8 cellular contexts compared by ENCODE assay signal in genomic region chr9:128818099-128818838, GRCh38. TPM values are rescaled to one million over a fixed set of nuclear protein-coding genes. Genes with fewer than 3 reads are reported as not detected.
DNase-seq lines count a peak whose midpoint lies in the region; ATAC-seq, FAIRE-seq and TF ChIP-seq lines count a peak whose summit lies in the region.

ENDOG (plus strand) TSS chr9:128818500; CDS start chr9:128818685, 185 bp downstream.

- H3K27ac Mint-ChIP-seq in natural killer cell treated with Interleukin-12 subunit alpha and Interleukin-12 subunit beta and Interleukin-15 and Interleukin-18, amount 100 ng/mL, for 72 hours, result peak within 1 kb of the TSS; percentile 47 to 82

- in situ Hi-C loops in G401 (cut with HindIII; ENCODE audit: low sequenced_read_pairs), result no loop called here

- FAIRE-seq in H54 (lab: Jason Lieb, UNC), result peak; percentile 80

- peak; percentile 91 for TF ChIP-seq POLR2A in H54 (IDR thresholded peaks at IDR 0.05; ENCODE audit: low read depth, low read length)

- peak; percentile 96 to 97 for ATAC-seq in natural killer cell treated with Interleukin-12 subunit alpha and Interleukin-12 subunit beta and Interleukin-15 and Interleukin-18, amount 100 ng/mL, for 72 hours
- peak; percentile 91 for ATAC-seq in stimulated activated naive CD8-positive, alpha-beta T cell treated with anti-CD3 and anti-CD28 coated beads, Interleukin-15, Interleukin-2, amounts not matched to agents 100 U/mL and 50 U/mL, for 24 hours

- no peaks in the 10 kb centered on the region for H3K9me3 Mint-ChIP-seq in natural killer cell treated with Interleukin-12 subunit alpha and Interleukin-12 subunit beta and Interleukin-15 and Interleukin-18, amount 100 ng/mL, for 72 hours

- H3K4me1 Mint-ChIP-seq in natural killer cell treated with Interleukin-12 subunit alpha and Interleukin-12 subunit beta and Interleukin-15 and Interleukin-18, amount 100 ng/mL, for 72 hours (ENCODE audit: low read depth in 2 of 2), result peaks cover 7 to 9% of the 10 kb centered on the region in 2 donors

- peak within 1 kb of the TSS; percentile 65 for H3K4me3 ChIP-seq in fibroblast of pulmonary artery (replicated peaks; ENCODE audit: low read depth, low read length)

- H3K27me3 Mint-ChIP-seq in natural killer cell treated with Interleukin-12 subunit alpha and Interleukin-12 subunit beta and Interleukin-15 and Interleukin-18, amount 100 ng/mL, for 72 hours, result no peaks in the 10 kb centered on the region

- DNase-seq in G401 (ENCODE audit: low spot score) (peak; percentile 96), H54 (ENCODE audit: insufficient read length, low spot score) (peak; percentile 100), M059J (ENCODE audit: low read depth) (peak; percentile 96), SHP77 (lab: John Stamatoyannopoulos, UW) (peak; percentile 97 to 98), fibroblast of pulmonary artery (ENCODE audit: low read depth) (peak; percentile 96)
- peak; percentile 97 for DNase-seq in activated effector memory CD4-positive, alpha-beta T cell treated with Interleukin-2 at 50 U/mL for 16 hours
- peak; percentile 98 for DNase-seq in natural killer cell treated with Interleukin-12 subunit alpha and Interleukin-12 subunit beta and Interleukin-15 and Interleukin-18, amount 100 ng/mL, for 72 hours (ENCODE audit: low spot score)
- peak; percentile 99 for DNase-seq in stimulated activated naive CD8-positive, alpha-beta T cell treated with anti-CD3 and anti-CD28 coated beads, Interleukin-15, Interleukin-2, amounts not matched to agents 100 U/mL and 50 U/mL, for 24 hours

- H3K36me3 Mint-ChIP-seq in natural killer cell treated with Interleukin-12 subunit alpha and Interleukin-12 subunit beta and Interleukin-15 and Interleukin-18, amount 100 ng/mL, for 72 hours, result no peaks in the 10 kb centered on the region

- peak within 1 kb of the TSS; percentile 81 for H3K4me3 Mint-ChIP-seq in natural killer cell treated with Interleukin-12 subunit alpha and Interleukin-12 subunit beta and Interleukin-15 and Interleukin-18, amount 100 ng/mL, for 72 hours

- peak; percentile 90 for TF ChIP-seq CTCF in fibroblast of pulmonary artery (IDR thresholded peaks at IDR 0.05; ENCODE audit: low read length, missing control alignments)

RNA-seq across cellular contexts. Expression of gene ENDOG, which starts in this region (rescaled TPM):
- 31.6 and 67.6 TPM in 2 replicates for total RNA-seq in G401 (2014; rRNA removed; shearing (Covaris generic))
- 10.3 and 18.9 TPM in 2 replicates for total RNA-seq in M059J (2014; rRNA removed; shearing (Covaris generic))
- total RNA-seq in natural killer cell treated with Interleukin-12 subunit alpha and Interleukin-12 subunit beta and Interleukin-15 and Interleukin-18, amount 100 ng/mL, for 72 hours, result 10 to 100 TPM; 18.4 to 23.7 TPM

Comparison
In these comparisons a context has a peak if more than half of its experiments do, and no peak if none do; other contexts are left out.
1. Peak in every context shown above with its lines: DNase-seq, ATAC-seq and H3K4me3 ChIP-seq.